Comparison of ENCODE assay signal across 1 cellular context in genomic region chr12:53060064-53060720, GRCh38.
TF ChIP-seq lines count a peak whose summit lies in the region.

No MANE protein-coding gene starts in this region.

TF ChIP-seq in IMR-90, 13 proteins besides CTCF, POLR2A, EP300 and RAD21 (continued from another document):
- TF ChIP-seq USF2 (IDR thresholded peaks at IDR 0.05; ENCODE audit: low read depth, low read length), result no peak
